Comparison of ENCODE assay signal across 9 cellular contexts in genomic region chr1:21963477-21964217, GRCh38. TPM values are rescaled to one million over a fixed set of nuclear protein-coding genes. Genes with fewer than 3 reads are reported as not detected.
DNase-seq lines count a peak whose midpoint lies in the region; ATAC-seq and TF ChIP-seq lines count a peak whose summit lies in the region.
"Had no signal": no experiment of that assay in that cellular context is flagged by ENCODE, and none has a peak within 500 bp of the region (broad histone marks: within the 10 kb centered on the region; RNA-seq: fewer than 3 reads in every experiment).

No MANE protein-coding gene starts in this region.

- H3K9me3 ChIP-seq in RWPE2 (ENCODE audit: severe bottlenecking) = no peaks in the 10 kb centered on the region
- H3K9me3 ChIP-seq in parathyroid adenoma (ENCODE audit: control insufficient read depth, low read length) = no peaks in the 10 kb centered on the region

- no peaks in the 10 kb centered on the region for H3K9me3 Mint-ChIP-seq in type B pancreatic cell

- H3K9ac ChIP-seq in KMS-11 (no peak overlapping the region), parathyroid adenoma (no peak overlapping the region)

- ATAC-seq in RWPE2 (ENCODE audit: low read depth) (peak; percentile 71), HG03342 (IDR thresholded peaks at IDR 0.05; ENCODE audit: unreplicated experiment) (no peak)

- peaks cover 3% of the 10 kb centered on the region for H3K27me3 Mint-ChIP-seq in type B pancreatic cell

- H2AFZ ChIP-seq in KMS-11 (ENCODE audit: low read depth) (peak overlapping the region; percentile 45; the same call in 1 of the 2 replicates), parathyroid adenoma (no peak overlapping the region)

- no peak overlapping the region for H3K27ac ChIP-seq in KMS-11
- H3K27ac ChIP-seq in RWPE2 (ENCODE audit: poor library complexity, severe bottlenecking) = no peak overlapping the region
- no peak overlapping the region for H3K27ac ChIP-seq in parathyroid adenoma
- H3K27ac ChIP-seq: epithelial cell of prostate had no signal

- DNase-seq in ELR (ENCODE audit: low read depth) = peak; percentile 71
- no peak for DNase-seq in RWPE2 (ENCODE audit: low spot score)
- DNase-seq in activated effector memory CD4-positive, alpha-beta T cell treated with Interleukin-2 at 50 U/mL for 16 hours = peak; percentile 73
- DNase-seq in germinal center (ENCODE audit: low spot score) = peak; percentile 71
- peak; percentile 83 for DNase-seq in type B pancreatic cell (ENCODE audit: extremely low spot score, unreplicated experiment)

- no peak overlapping the region for H3K4me3 ChIP-seq in KMS-11 (IDR thresholded peaks at IDR 0.05; ENCODE audit: insufficient read depth, low read depth, low read length)
- H3K4me3 ChIP-seq in RWPE2 (ENCODE audit: severe bottlenecking) = no peak overlapping the region
- no peak overlapping the region for H3K4me3 ChIP-seq in parathyroid adenoma (ENCODE audit: low read depth, low read length)

- 0 out of 2 replicates have a peak, but pooled peaks cover 2% of the 10 kb centered on the region for H3K27me3 ChIP-seq in KMS-11 (ENCODE audit: insufficient read depth, low read depth)
- H3K27me3 ChIP-seq in RWPE2 (ENCODE audit: insufficient read depth, poor library complexity, severe bottlenecking) = no peaks in the 10 kb centered on the region
- H3K27me3 ChIP-seq in parathyroid adenoma (ENCODE audit: control insufficient read depth, insufficient read depth, low read length) = no peaks in the 10 kb centered on the region

- H3K4me3 Mint-ChIP-seq in type B pancreatic cell = no peak overlapping the region

- peak overlapping the region; percentile 51 for H3K27ac Mint-ChIP-seq in type B pancreatic cell

- no peaks in the 10 kb centered on the region for H4K20me1 ChIP-seq in KMS-11 (ENCODE audit: insufficient read depth)

- TF ChIP-seq CTCF in KMS-11 (conservative IDR thresholded peaks at IDR 0.05; ENCODE audit: low read depth, low read length) (peak; percentile 87), RWPE2 (IDR thresholded peaks at IDR 0.05; ENCODE audit: poor library complexity, severe bottlenecking) (peak; percentile 93), parathyroid adenoma (IDR thresholded peaks at IDR 0.05) (peak; percentile 77), type B pancreatic cell (conservative IDR thresholded peaks at IDR 0.05) (peak; percentile 94)

- no peak overlapping the region for H3K4me2 ChIP-seq in KMS-11
- H3K4me2 ChIP-seq in parathyroid adenoma (ENCODE audit: low read length) = no peak overlapping the region

- H3K36me3 Mint-ChIP-seq in type B pancreatic cell = no peaks in the 10 kb centered on the region

- H3K4me1 ChIP-seq in KMS-11 (ENCODE audit: low read depth, poor library complexity, severe bottlenecking) = no peaks in the 10 kb centered on the region
- H3K4me1 ChIP-seq in RWPE2 (ENCODE audit: insufficient read depth, poor library complexity, severe bottlenecking) = peaks cover 14% of the 10 kb centered on the region
- no peaks in the 10 kb centered on the region for H3K4me1 ChIP-seq in parathyroid adenoma

- H3K36me3 ChIP-seq in KMS-11 (ENCODE audit: insufficient read depth) (no peaks in the 10 kb centered on the region), RWPE2 (ENCODE audit: low read depth) (no peaks in the 10 kb centered on the region), parathyroid adenoma (ENCODE audit: control insufficient read depth, insufficient read depth, low read length) (no peaks in the 10 kb centered on the region)

- H3K79me2 ChIP-seq in KMS-11 (ENCODE audit: insufficient read depth, low read depth) (no peaks in the 10 kb centered on the region), parathyroid adenoma (no peaks in the 10 kb centered on the region)

- H3K4me1 Mint-ChIP-seq in type B pancreatic cell (ENCODE audit: unreplicated experiment) = peaks cover 5% of the 10 kb centered on the region

RNA-seq across cellular contexts. Expression of gene CELA3B, which starts 13.2 kb away (rescaled TPM):
- not detected in 2 replicates for total RNA-seq in type B pancreatic cell (ENCODE audit: low replicate concordance)

RNA-seq across cellular contexts. Expression of gene HSPG2, which starts 26.5 kb away (rescaled TPM):
- 124 and 130 TPM in 2 replicates for total RNA-seq in type B pancreatic cell (ENCODE audit: low replicate concordance)

RNA-seq across cellular contexts. Expression of gene CELA3A, which starts 37.8 kb away (rescaled TPM):
- 0.40 TPM in 1 of 2 replicates, not detected in the other for total RNA-seq in type B pancreatic cell (ENCODE audit: low replicate concordance)
